In genomic region chr11:19979519-19979845, GRCh38 we compare ENCODE assay signal across 1 cellular context.
TF ChIP-seq lines count a peak whose summit lies in the region.

No MANE protein-coding gene starts in this region.

TF ChIP-seq in K562, 482 proteins besides CTCF, POLR2A, EP300 and RAD21 (continued from another document):
- 0 out of 2 replicates have a peak, but pooled peaks have one; percentile 10 for TF ChIP-seq ETV1 (tag; conservative IDR thresholded peaks at IDR 0.05; ENCODE audit: low read depth)
